ENCODE assay signal across 13 cellular contexts in genomic region chrX:78074088-78074487, GRCh38.
"Had no signal": no experiment of that assay in that cellular context is flagged by ENCODE, and none has a peak within 500 bp of the region (broad histone marks: within the 10 kb centered on the region; RNA-seq: fewer than 3 reads in every experiment).

No MANE protein-coding gene starts in this region.

- H3K36me3 ChIP-seq: gastrocnemius medialis, WERI-Rb-1 had no signal

- H3K4me3 Mint-ChIP-seq: activated T-cell treated with anti-CD3 and anti-CD28 coated beads, Interleukin-2, amount 50 U/mL, for 4 hours had no signal

- H3K4me3 ChIP-seq: gastrocnemius medialis, lung had no signal

- H3K4me1 ChIP-seq: gastrocnemius medialis had no signal

- DNase-seq: activated naive CD4-positive, alpha-beta T cell treated with anti-CD3 and anti-CD28 coated beads, Interleukin-2, amount 50 U/mL, for 16 hours; activated T-cell treated with anti-CD3 and anti-CD28 coated beads, Interleukin-2, amount 50 U/mL, for 4 hours; effector CD4-positive, alpha-beta T cell; gastrocnemius medialis; head of caudate nucleus; kidney; occipital lobe; posterior cingulate gyrus; stimulated activated CD4-positive, alpha-beta T cell treated with anti-CD3 and anti-CD28 coated beads, Interleukin-12 subunit alpha, Interleukin-12 subunit beta, amount 100 ng/mL, for 4 hours; WERI-Rb-1 had no signal

- H3K27ac ChIP-seq: gastrocnemius medialis, WERI-Rb-1 had no signal

- H3K27me3 ChIP-seq: gastrocnemius medialis had no signal

- H3K9me3 ChIP-seq: gastrocnemius medialis had no signal

- ATAC-seq: esophagus mucosa, gastrocnemius medialis, left lobe of liver had no signal
